In genomic region chr22:49186293-49186692, GRCh38 we compare ENCODE assay signal across 1 cellular context.
TF ChIP-seq lines count a peak whose summit lies in the region.

No MANE protein-coding gene starts in this region.

TF ChIP-seq in K562, 482 proteins besides CTCF, POLR2A, EP300 and RAD21 (continued from another document):
- TF ChIP-seq ZNF124 (CRISPR knock-in tag; IDR thresholded peaks at IDR 0.05), result no peak
- peak; percentile 29 for TF ChIP-seq RBM25 (IDR thresholded peaks at IDR 0.05; ENCODE audit: low read depth, low read length, severe bottlenecking)
- TF ChIP-seq THRB (CRISPR knock-in tag; conservative IDR thresholded peaks at IDR 0.05), result no peak
- TF ChIP-seq KDM5B (IDR thresholded peaks at IDR 0.05; ENCODE audit: insufficient replicate concordance, low read depth, low read length), result no peak
- no peak for TF ChIP-seq NFYB (IDR thresholded peaks at IDR 0.05; ENCODE audit: extremely low read depth, insufficient read length)
- TF ChIP-seq, protein P1, sequence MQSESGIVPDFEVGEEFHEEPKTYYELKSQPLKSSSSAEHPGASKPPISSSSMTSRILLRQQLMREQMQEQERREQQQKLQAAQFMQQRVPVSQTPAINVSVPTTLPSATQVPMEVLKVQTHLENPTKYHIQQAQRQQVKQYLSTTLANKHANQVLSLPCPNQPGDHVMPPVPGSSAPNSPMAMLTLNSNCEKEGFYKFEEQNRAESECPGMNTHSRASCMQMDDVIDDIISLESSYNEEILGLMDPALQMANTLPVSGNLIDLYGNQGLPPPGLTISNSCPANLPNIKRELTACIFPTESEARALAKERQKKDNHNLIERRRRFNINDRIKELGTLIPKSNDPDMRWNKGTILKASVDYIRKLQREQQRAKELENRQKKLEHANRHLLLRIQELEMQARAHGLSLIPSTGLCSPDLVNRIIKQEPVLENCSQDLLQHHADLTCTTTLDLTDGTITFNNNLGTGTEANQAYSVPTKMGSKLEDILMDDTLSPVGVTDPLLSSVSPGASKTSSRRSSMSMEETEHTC (IDR thresholded peaks at IDR 0.05), result no peak
